ENCODE assay signal across 9 cellular contexts in the genomic region with DNA sequence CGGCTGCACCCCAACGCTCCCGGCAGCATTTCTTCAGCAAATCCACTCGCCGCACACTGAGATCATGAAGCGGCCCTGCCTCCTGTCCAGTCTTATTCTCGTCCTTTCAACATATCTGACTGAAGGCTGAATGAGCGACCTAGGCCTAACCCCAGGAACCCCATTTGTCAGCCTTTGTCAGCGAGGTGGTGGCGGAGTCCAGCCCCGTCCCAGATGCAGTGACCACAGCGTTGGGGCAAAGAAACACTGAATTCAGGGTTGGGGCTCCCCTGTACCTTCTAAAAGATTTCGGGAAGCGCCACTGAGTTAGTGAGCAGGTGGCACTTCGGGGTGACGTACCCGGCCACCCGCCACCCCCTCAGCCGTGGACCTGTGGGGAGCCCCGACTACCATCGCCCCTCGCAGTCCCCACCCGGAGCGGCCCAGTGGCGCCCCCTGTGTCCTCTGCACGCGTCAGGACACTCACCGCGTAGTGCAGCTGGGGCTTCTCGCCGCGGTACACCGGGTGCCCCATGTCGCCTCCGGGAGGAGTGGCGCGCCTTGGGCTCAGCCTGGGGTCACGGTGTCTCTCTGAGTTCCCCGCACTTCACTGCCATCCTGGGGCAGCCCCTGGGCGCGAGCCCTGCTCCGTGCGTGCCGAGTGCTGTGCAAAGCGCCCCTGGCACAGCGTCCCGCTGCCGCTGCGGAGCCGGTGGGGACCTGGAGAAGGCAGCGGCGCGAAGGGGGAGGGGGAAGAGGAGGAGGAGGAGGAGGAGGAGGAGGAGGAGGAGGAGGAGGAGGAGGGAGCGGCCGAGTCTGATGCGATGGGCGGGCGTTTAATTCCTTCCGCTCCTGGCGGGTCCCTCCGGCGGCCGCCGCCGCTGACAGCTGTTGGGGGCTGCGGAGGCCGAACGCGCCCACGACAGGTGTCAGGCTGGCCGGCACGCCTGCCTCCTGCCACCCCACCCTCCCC.
DNase-seq lines count a peak whose midpoint lies in the region; ATAC-seq and TF ChIP-seq lines count a peak whose summit lies in the region.
"Had no signal": no experiment of that assay in that cellular context is flagged by ENCODE, and none has a peak within 500 bp of the region (broad histone marks: within the 10 kb centered on the region; RNA-seq: fewer than 3 reads in every experiment).

No MANE protein-coding gene starts in this region.

- intact Hi-C loops in body of pancreas (cut with DNase I), result no loop called here
- intact Hi-C loops in tibial artery (cut with DNase I; ENCODE audit: low total_unique reads), result no loop called here
- intact Hi-C loops in Caco-2 (cut with micrococcal nuclease; ENCODE audit: unreplicated experiment), result no loop called here
- intact Hi-C loops in CD4-positive, alpha-beta T cell (cut with DNase I, micrococcal nuclease), result no loop called here

- H3K27me3 Mint-ChIP-seq in Caco-2 (ENCODE audit: insufficient read depth, unreplicated experiment), result no peaks in the 10 kb centered on the region
- H3K27me3 Mint-ChIP-seq in CD4-positive, alpha-beta T cell, result peaks cover 25% of the 10 kb centered on the region

- no peak overlapping the region for H3K27ac Mint-ChIP-seq in Caco-2 (ENCODE audit: unreplicated experiment)
- no peak overlapping the region for H3K27ac Mint-ChIP-seq in CD4-positive, alpha-beta T cell
- H3K27ac Mint-ChIP-seq: activated naive CD8-positive, alpha-beta T cell treated with anti-CD3 and anti-CD28 coated beads, Interleukin-2, amount 10 ng/mL, durations not matched to agents 7 days and 5 days had no signal

- ATAC-seq in GM19452 (IDR thresholded peaks at IDR 0.05; ENCODE audit: unreplicated experiment), result peak; percentile 51
- peak; percentile 59 for ATAC-seq in body of pancreas
- no peak for ATAC-seq in CD4-positive, alpha-beta T cell (ENCODE audit: poor library complexity)

- POLR2A ChIA-PET in Caco-2 (lab: Charles Lee), result no interaction called here
- POLR2A ChIA-PET in CD4-positive, alpha-beta T cell (lab: Charles Lee), result no interaction called here

- H3K4me1 ChIP-seq in body of pancreas, result no peaks in the 10 kb centered on the region
- H3K4me1 ChIP-seq in tibial artery, result peaks cover 0 to 11% (median under 1%) of the 10 kb centered on the region in 4 donors
- no peaks in the 10 kb centered on the region for H3K4me1 ChIP-seq in Caco-2

- H3K9me3 ChIP-seq in body of pancreas, result no peaks in the 10 kb centered on the region
- H3K9me3 ChIP-seq in tibial artery, result no peaks in the 10 kb centered on the region
- no peaks in the 10 kb centered on the region for H3K9me3 ChIP-seq in Caco-2
- H3K9me3 ChIP-seq in CD4-positive, alpha-beta T cell (ENCODE audit: control insufficient read depth, low read length), result no peaks in the 10 kb centered on the region

- peak in 2 of 3 donors; percentile 10 to 24 for TF ChIP-seq POLR2A in body of pancreas (IDR thresholded peaks at IDR 0.05)

- H3K36me3 ChIP-seq in body of pancreas (replicated peaks in 1 of 2; ENCODE audit: insufficient read depth in 1 of 2, low read depth in 2 of 2), result no peaks in the 10 kb centered on the region
- H3K36me3 ChIP-seq in tibial artery, result no peaks in the 10 kb centered on the region
- H3K36me3 ChIP-seq in Caco-2 (ENCODE audit: control insufficient read depth, insufficient read depth, low read length), result no peaks in the 10 kb centered on the region

- H3K27me3 ChIP-seq in body of pancreas, result no peaks in the 10 kb centered on the region
- no peaks in the 10 kb centered on the region for H3K27me3 ChIP-seq in layer of hippocampus (ENCODE audit: control insufficient read depth, insufficient read depth, low read length)
- no peaks in the 10 kb centered on the region for H3K27me3 ChIP-seq in tibial artery
- no peaks in the 10 kb centered on the region for H3K27me3 ChIP-seq in Caco-2 (replicated peaks; ENCODE audit: control insufficient read depth, insufficient read depth, low read length)
- no peaks in the 10 kb centered on the region for H3K27me3 ChIP-seq in CD4-positive, alpha-beta T cell (ENCODE audit: control insufficient read depth, insufficient read depth, low read length)

- DNase-seq in body of pancreas (peak; percentile 18 to 46 (median 30)), tibial artery (peak; percentile 43 to 77), Caco-2 (no peak), NCI-H2029 (lab: John Stamatoyannopoulos, UW) (no peak)
- DNase-seq in CD4-positive, alpha-beta T cell, result no peak
- DNase-seq: activated naive CD8-positive, alpha-beta T cell treated with anti-CD3 and anti-CD28 coated beads, Interleukin-2, amount 10 ng/mL, durations not matched to agents 7 days and 5 days had no signal

- WGBS in body of pancreas, 2 donors, result 5 to 6% methylated on average over 16 to 22 of the region's 72 CpGs

- H3K27ac ChIP-seq in 22Rv1 (peak overlapping the region; percentile 34; the same call in 1 of the 2 replicates), body of pancreas (peak overlapping the region in 1 of 4 donors; percentile 6), layer of hippocampus (ENCODE audit: low read depth, low read length) (peak overlapping the region; percentile 57), tibial artery (peak overlapping the region; percentile 71 to 80)
- H3K27ac ChIP-seq in CD4-positive, alpha-beta T cell (ENCODE audit: low read depth, low read length), result no peak overlapping the region

- CTCF ChIA-PET in Caco-2 (lab: Charles Lee), result no interaction called here
- CTCF ChIA-PET in CD4-positive, alpha-beta T cell (lab: Charles Lee), result no interaction called here

- TF ChIP-seq CTCF in 22Rv1 (IDR thresholded peaks at IDR 0.05), result peak; percentile 51
- peak in 2 of 7 experiments; percentile 18 to 25 for TF ChIP-seq CTCF in body of pancreas (IDR thresholded peaks at IDR 0.05)
- TF ChIP-seq CTCF in tibial artery (IDR thresholded peaks at IDR 0.05), result peak in 1 of 2 experiments; percentile 36
- TF ChIP-seq CTCF in Caco-2 (IDR thresholded peaks at IDR 0.05; ENCODE audit: insufficient read depth in 1 of 2, low read depth in 1 of 2, low read length in 1 of 2, severe bottlenecking in 1 of 2, unreplicated experiment in 1 of 2), result no peak
- TF ChIP-seq CTCF in CD4-positive, alpha-beta T cell (IDR thresholded peaks at IDR 0.05), result no peak

- BruUV-seq in Caco-2 (replicated peaks; lab: Mats Ljungman, UMichigan), result no TSS peak

- H3K4me3 ChIP-seq in body of pancreas (peak overlapping the region in 1 of 2 donors; percentile 15), tibial artery (peak overlapping the region; percentile 64 to 70), Caco-2 (ENCODE audit: low read depth, low read length) (no peak overlapping the region)

- H3K36me3 Mint-ChIP-seq in Caco-2 (ENCODE audit: insufficient read depth, unreplicated experiment), result no peaks in the 10 kb centered on the region
- H3K36me3 Mint-ChIP-seq in CD4-positive, alpha-beta T cell (ENCODE audit: low read depth), result no peaks in the 10 kb centered on the region
- H3K36me3 Mint-ChIP-seq: activated naive CD8-positive, alpha-beta T cell treated with anti-CD3 and anti-CD28 coated beads, Interleukin-2, amount 10 ng/mL, durations not matched to agents 7 days and 5 days had no signal

- H3K9me3 Mint-ChIP-seq in Caco-2 (ENCODE audit: unreplicated experiment), result peaks cover 7% of the 10 kb centered on the region
- H3K9me3 Mint-ChIP-seq in CD4-positive, alpha-beta T cell, result no peaks in the 10 kb centered on the region
- H3K9me3 Mint-ChIP-seq: activated naive CD8-positive, alpha-beta T cell treated with anti-CD3 and anti-CD28 coated beads, Interleukin-2, amount 10 ng/mL, durations not matched to agents 7 days and 5 days had no signal

- no peak overlapping the region for H3K4me3 Mint-ChIP-seq in Caco-2 (ENCODE audit: unreplicated experiment)
- no peak overlapping the region for H3K4me3 Mint-ChIP-seq in CD4-positive, alpha-beta T cell
- H3K4me3 Mint-ChIP-seq: activated naive CD8-positive, alpha-beta T cell treated with anti-CD3 and anti-CD28 coated beads, Interleukin-2, amount 10 ng/mL, durations not matched to agents 7 days and 5 days had no signal

- H3K4me1 Mint-ChIP-seq in Caco-2 (ENCODE audit: low read depth, unreplicated experiment), result no peaks in the 10 kb centered on the region
- no peaks in the 10 kb centered on the region for H3K4me1 Mint-ChIP-seq in CD4-positive, alpha-beta T cell (ENCODE audit: low read depth)

Comparison
In these comparisons a context has a peak if more than half of its experiments do, and no peak if none do; other contexts are left out.
1. DNase-seq: peak in body of pancreas (4 of 4) and tibial artery (2 of 2); none in Caco-2 (0 of 2), NCI-H2029 (single experiment) and CD4-positive, alpha-beta T cell (0 of 10).